ENCODE assay signal across 9 cellular contexts in genomic region chr15:48646364-48646763, GRCh38. TPM values are rescaled to one million over a fixed set of nuclear protein-coding genes. Genes with fewer than 3 reads are reported as not detected.
DNase-seq lines count a peak whose midpoint lies in the region; ATAC-seq, FAIRE-seq and TF ChIP-seq lines count a peak whose summit lies in the region.
"Had no signal": no experiment of that assay in that cellular context is flagged by ENCODE, and none has a peak within 500 bp of the region (broad histone marks: within the 10 kb centered on the region; RNA-seq: fewer than 3 reads in every experiment).

No MANE protein-coding gene starts in this region.

- H3K4me3 ChIP-seq in RWPE2 (ENCODE audit: severe bottlenecking) (peak overlapping the region; percentile 59), foreskin fibroblast (ENCODE audit: low read depth in 1 of 2, low read length in 2 of 2) (peak overlapping the region; percentile 96 to 98), retinal pigment epithelial cell (ENCODE audit: low read length) (peak overlapping the region; percentile 92), small intestine (ENCODE audit: low read depth in 1 of 2, low read length in 2 of 2) (no peak overlapping the region)
- H3K4me3 ChIP-seq: K562 had no signal

- TF ChIP-seq CTCF in RWPE2 (IDR thresholded peaks at IDR 0.05; ENCODE audit: poor library complexity, severe bottlenecking), result no peak
- no peak for TF ChIP-seq CTCF in foreskin fibroblast (IDR thresholded peaks at IDR 0.05; ENCODE audit: low read depth, low read length)
- TF ChIP-seq CTCF in retinal pigment epithelial cell (conservative IDR thresholded peaks at IDR 0.05; ENCODE audit: low read depth, low read length), result no peak

- H3K4me1 ChIP-seq in ES-I3 (ENCODE audit: insufficient read depth, low read length) (0 out of 2 replicates have a peak, but pooled peaks cover 5% of the 10 kb centered on the region), RWPE2 (ENCODE audit: insufficient read depth, poor library complexity, severe bottlenecking) (peaks cover 7% of the 10 kb centered on the region), small intestine (ENCODE audit: control insufficient read depth in 2 of 2, insufficient read depth in 1 of 2, low read depth in 1 of 2, low read length in 1 of 2) (no peaks in the 10 kb centered on the region)

- peak overlapping the region; percentile 89 for H3K9ac ChIP-seq in ES-I3 (ENCODE audit: low read depth, low read length)

- FAIRE-seq in small intestine (lab: Jason Lieb, UNC), result no peak
- FAIRE-seq: K562 had no signal

- H3K9me3 ChIP-seq in ES-I3 (ENCODE audit: control insufficient read depth, insufficient read depth, low read length) (no peaks in the 10 kb centered on the region), RWPE2 (ENCODE audit: severe bottlenecking) (no peaks in the 10 kb centered on the region), small intestine (ENCODE audit: control insufficient read depth, low read depth) (no peaks in the 10 kb centered on the region)

- 54 to 68% (median 66%) methylated on average over 9 of the region's 9 CpGs for WGBS in small intestine, 3 donors

- H3K36me3 ChIP-seq in ES-I3 (ENCODE audit: insufficient read depth, low read length) (no peaks in the 10 kb centered on the region), RWPE2 (ENCODE audit: low read depth) (no peaks in the 10 kb centered on the region), small intestine (ENCODE audit: control insufficient read depth in 2 of 2, insufficient read depth in 2 of 2, low read length in 2 of 2) (no peaks in the 10 kb centered on the region)

- no peak for DNase-seq in RWPE2 (ENCODE audit: low spot score)
- DNase-seq in foreskin fibroblast, result no peak
- DNase-seq in retinal pigment epithelial cell (ENCODE audit: low read depth), result no peak
- no peak for DNase-seq in small intestine
- no peak for DNase-seq in middle frontal gyrus (ENCODE audit: extremely low spot score, low spot score)
- no peak for DNase-seq in activated naive CD4-positive, alpha-beta T cell treated with anti-CD3 and anti-CD28 coated beads, Interleukin-2, amount 50 U/mL, for 16 hours

- H3K27me3 ChIP-seq in RWPE2 (ENCODE audit: insufficient read depth, poor library complexity, severe bottlenecking), result no peaks in the 10 kb centered on the region
- peaks cover 0 to 17% of the 10 kb centered on the region in 2 donors for H3K27me3 ChIP-seq in small intestine (ENCODE audit: control insufficient read depth in 2 of 2, insufficient read depth in 2 of 2, low read length in 2 of 2)

- H3K27ac ChIP-seq in RWPE2 (ENCODE audit: poor library complexity, severe bottlenecking) (peak overlapping the region; percentile 29), small intestine (ENCODE audit: low read depth in 1 of 2, low read length in 1 of 2) (peak overlapping the region in 1 of 2 donors; percentile 56)

- ATAC-seq in RWPE2 (ENCODE audit: low read depth) (no peak), GM18502 (IDR thresholded peaks at IDR 0.05; ENCODE audit: poor library complexity, unreplicated experiment) (no peak)
- ATAC-seq: K562 had no signal

RNA-seq across cellular contexts. Expression of gene FBN1, which starts 0.9 kb away (rescaled TPM):
- 10 to 100 TPM in 1 of 3 donors, 1 to 10 TPM in 2; 1.1 to 20.3 (median 2.2) TPM for polyA plus RNA-seq in small intestine

Comparison
In these comparisons a context has a peak if more than half of its experiments do, and no peak if none do; other contexts are left out.
1. H3K4me3 ChIP-seq: peak in RWPE2 (single experiment), foreskin fibroblast (2 of 2) and retinal pigment epithelial cell (single experiment); none in small intestine (0 of 2).